10 cellular contexts compared by ENCODE assay signal in the genomic region with DNA sequence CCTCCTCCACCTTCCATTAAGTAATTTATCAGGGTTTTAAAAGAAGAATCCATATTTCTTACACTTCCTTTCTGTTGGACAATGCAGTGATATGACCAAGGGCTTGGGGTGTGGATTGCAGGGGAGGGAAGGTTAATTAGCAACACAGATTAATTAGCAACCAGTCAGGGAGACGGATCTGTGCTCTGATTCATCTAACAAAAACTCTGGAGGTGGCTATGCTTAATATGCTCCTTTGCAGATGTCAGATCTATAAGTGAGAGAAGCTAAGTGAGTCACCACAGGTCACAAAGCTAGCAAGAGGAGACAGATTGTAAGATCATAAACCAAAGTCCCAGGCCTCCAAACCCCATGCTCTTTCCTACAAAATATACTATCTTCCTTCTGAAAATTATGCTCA.
DNase-seq lines count a peak whose midpoint lies in the region; TF ChIP-seq lines count a peak whose summit lies in the region.
"Had no signal": no experiment of that assay in that cellular context is flagged by ENCODE, and none has a peak within 500 bp of the region (broad histone marks: within the 10 kb centered on the region; RNA-seq: fewer than 3 reads in every experiment).

No MANE protein-coding gene starts in this region.

- no peaks in the 10 kb centered on the region; the same call in 1 of the 2 replicates for H3K9me3 ChIP-seq in MG63

- H3K36me3 Mint-ChIP-seq in T-helper 1 cell treated with Interleukin-12 subunit alpha and Interleukin-12 subunit beta and Interleukin-4 antibody, amounts not matched to agents 30 μg/mL and 1 μg/mL, for 36 hours (ENCODE audit: low read depth), result peaks cover 3% of the 10 kb centered on the region

- peaks cover 60% of the 10 kb centered on the region for H3K4me1 Mint-ChIP-seq in T-helper 1 cell treated with Interleukin-12 subunit alpha and Interleukin-12 subunit beta and Interleukin-4 antibody, amounts not matched to agents 30 μg/mL and 1 μg/mL, for 36 hours (ENCODE audit: low read depth)

- H3K4me3 ChIP-seq in fibroblast of villous mesenchyme (ENCODE audit: low read depth, low read length) (no peak overlapping the region), MG63 (no peak overlapping the region)

- H3K27me3 ChIP-seq in MG63, result no peaks in the 10 kb centered on the region

- peak overlapping the region; percentile 16 for H3K4me3 Mint-ChIP-seq in T-helper 1 cell treated with Interleukin-12 subunit alpha and Interleukin-12 subunit beta and Interleukin-4 antibody, amounts not matched to agents 30 μg/mL and 1 μg/mL, for 36 hours

- H3K27me3 Mint-ChIP-seq in T-helper 1 cell treated with Interleukin-12 subunit alpha and Interleukin-12 subunit beta and Interleukin-4 antibody, amounts not matched to agents 30 μg/mL and 1 μg/mL, for 36 hours (ENCODE audit: low read depth), result no peaks in the 10 kb centered on the region

- H3K9me3 Mint-ChIP-seq in T-helper 1 cell treated with Interleukin-12 subunit alpha and Interleukin-12 subunit beta and Interleukin-4 antibody, amounts not matched to agents 30 μg/mL and 1 μg/mL, for 36 hours, result no peaks in the 10 kb centered on the region

- no peaks in the 10 kb centered on the region for H3K36me3 ChIP-seq in MG63

- peak overlapping the region; percentile 65 for H3K27ac Mint-ChIP-seq in T-helper 1 cell treated with Interleukin-12 subunit alpha and Interleukin-12 subunit beta and Interleukin-4 antibody, amounts not matched to agents 30 μg/mL and 1 μg/mL, for 36 hours

- TF ChIP-seq CTCF in fibroblast of villous mesenchyme (IDR thresholded peaks at IDR 0.05; ENCODE audit: insufficient read depth, low read depth, low read length), result no peak

- peak; percentile 25 for DNase-seq in stimulated activated CD4-positive, alpha-beta T cell treated with anti-CD3 and anti-CD28 coated beads, Interleukin-2, amount 100 ng/mL, for 4 hours (ENCODE audit: low read depth)
- no peak for DNase-seq in stimulated activated CD4-positive, alpha-beta T cell treated with anti-CD3 and anti-CD28 coated beads, Interleukin-2, amount 100 ng/mL, for 48 hours
- DNase-seq in fibroblast of villous mesenchyme (ENCODE audit: low read depth) (peak; percentile 47), SK-N-DZ (ENCODE audit: low spot score) (no peak), NCI-H146 (lab: John Stamatoyannopoulos, UW) (no peak), MG63 (no peak), ureter (ENCODE audit: low spot score) (no peak)
- DNase-seq: NCI-H524, T-helper 9 cell had no signal

Comparison
In these comparisons a context has a peak if more than half of its experiments do, and no peak if none do; other contexts are left out.
1. DNase-seq: peak in stimulated activated CD4-positive, alpha-beta T cell treated with anti-CD3 and anti-CD28 coated beads, Interleukin-2, amount 100 ng/mL, for 4 hours (single experiment) and fibroblast of villous mesenchyme (single experiment); none in stimulated activated CD4-positive, alpha-beta T cell treated with anti-CD3 and anti-CD28 coated beads, Interleukin-2, amount 100 ng/mL, for 48 hours (0 of 2), SK-N-DZ (single experiment), NCI-H146 (single experiment), MG63 (single experiment) and ureter (single experiment).